ENCODE assay signal across 30 cellular contexts in genomic region chr7:157964521-157964920, GRCh38.
"Had no signal": no experiment of that assay in that cellular context is flagged by ENCODE, and none has a peak within 500 bp of the region (broad histone marks: within the 10 kb centered on the region; RNA-seq: fewer than 3 reads in every experiment).

No MANE protein-coding gene starts in this region.

- H3K4me3 ChIP-seq: colonic mucosa, dorsolateral prefrontal cortex, esophagus muscularis mucosa, gastrocnemius medialis, heart left ventricle had no signal

- H3K27ac ChIP-seq: brain microvascular endothelial cell, colonic mucosa, dorsolateral prefrontal cortex, esophagus muscularis mucosa, foreskin keratinocyte, gastrocnemius medialis, heart left ventricle had no signal

- DNase-seq: activated CD4-positive, alpha-beta memory T cell treated with anti-CD3 and anti-CD28 coated beads, Interleukin-2, amount 10 ng/mL, durations not matched to agents 7 days and 5 days; activated CD4-positive, alpha-beta T cell treated with anti-CD3 and anti-CD28 coated beads for 1 hour; activated CD4-positive, alpha-beta T cell treated with anti-CD3 and anti-CD28 coated beads for 4 hours; activated CD4-positive, alpha-beta T cell treated with anti-CD3 and anti-CD28 coated beads, Interleukin-2, amount 10 ng/mL, durations not matched to agents 7 days and 5 days; activated CD4-positive, alpha-beta T cell treated with anti-CD3 and anti-CD28 coated beads, Interleukin-2, amount 50 U/mL, for 4 hours; activated CD4-positive, CD25-positive, alpha-beta regulatory T cell; activated CD8-positive, alpha-beta memory T cell treated with anti-CD3 and anti-CD28 coated beads, Interleukin-2, amount 50 U/mL, for 48 hours; activated gamma-delta T cell; activated naive CD4-positive, alpha-beta T cell; activated naive CD4-positive, alpha-beta T cell treated with anti-CD3 and anti-CD28 coated beads, Interleukin-2, amount 10 ng/mL, durations not matched to agents 7 days and 5 days; activated naive CD8-positive, alpha-beta T cell treated with anti-CD3 and anti-CD28 coated beads, Interleukin-2, amount 10 ng/mL, durations not matched to agents 7 days and 5 days; activated T-cell treated with anti-CD3 and anti-CD28 coated beads for 4 hours; activated T-cell treated with anti-CD3 and anti-CD28 coated beads, Interleukin-2, amount 50 U/mL, for 24 hours; activated T-cell treated with anti-CD3 and anti-CD28 coated beads, Interleukin-2, amount 50 U/mL, for 72 hours; amniotic stem cell; anterior cingulate cortex; brain microvascular endothelial cell; caudate nucleus; colonic mucosa; effector memory CD4-positive, alpha-beta T cell; erythroblast; foreskin keratinocyte; gastrocnemius medialis; glutamatergic neuron; T-helper 1 cell; T-helper 17 cell had no signal

- H3K9me3 ChIP-seq: colonic mucosa, esophagus muscularis mucosa, gastrocnemius medialis, heart left ventricle had no signal

- ATAC-seq: activated naive CD4-positive, alpha-beta T cell treated with anti-CD3 and anti-CD28 coated beads, Interleukin-2, amount 50 U/mL, for 72 hours; activated T-cell treated with anti-CD3 and anti-CD28 coated beads, Interleukin-2, amount 50 U/mL, for 72 hours; foreskin keratinocyte; gastrocnemius medialis; heart left ventricle; T-helper 17 cell had no signal
